11 cellular contexts compared by ENCODE assay signal in genomic region chr15:63195257-63196023, GRCh38. TPM values are rescaled to one million over a fixed set of nuclear protein-coding genes. Genes with fewer than 3 reads are reported as not detected.
DNase-seq lines count a peak whose midpoint lies in the region; ATAC-seq lines count a peak whose summit lies in the region.
"Had no signal": no experiment of that assay in that cellular context is flagged by ENCODE, and none has a peak within 500 bp of the region (broad histone marks: within the 10 kb centered on the region; RNA-seq: fewer than 3 reads in every experiment).

No MANE protein-coding gene starts in this region.

- no peaks in the 10 kb centered on the region for H3K27me3 ChIP-seq in rectal smooth muscle tissue (ENCODE audit: control insufficient read depth, insufficient read depth, low read length)

- H3K27me3 Mint-ChIP-seq in central memory CD8-positive, alpha-beta T cell = no peaks in the 10 kb centered on the region

- H3K4me3 ChIP-seq in rectal smooth muscle tissue (ENCODE audit: low read length) = no peak overlapping the region

- H3K9ac ChIP-seq in rectal smooth muscle tissue (ENCODE audit: low read length) = no peak overlapping the region

- peak overlapping the region; percentile 51 for H3K27ac ChIP-seq in rectal smooth muscle tissue (ENCODE audit: low read depth, low read length)

- peak; percentile 27 to 52 for DNase-seq in NCI-H524 (lab: John Stamatoyannopoulos, UW)
- DNase-seq in NCI-H524 treated with DMSO at 0.1 percent for 48 hours (lab: John Stamatoyannopoulos, UW) = no peak
- peak; percentile 55 for DNase-seq in NCI-H1105 (lab: John Stamatoyannopoulos, UW)
- DNase-seq in central memory CD8-positive, alpha-beta T cell (ENCODE audit: low spot score in 2 of 2) = no peak
- DNase-seq in left lobe of liver (ENCODE audit: low spot score) = no peak
- DNase-seq in GOT3 (lab: John Stamatoyannopoulos, UW) = no peak
- no peak for DNase-seq in SW 1271 (lab: John Stamatoyannopoulos, UW)
- DNase-seq: NCI-H2081 treated with DMSO at 0.1 percent for 48 hours; stimulated activated CD4-positive, alpha-beta T cell treated with anti-CD3 and anti-CD28 coated beads, Interleukin-1b, Interleukin-23, amount 100 ng/mL, for 48 hours; trophoblast cell had no signal

- no peaks in the 10 kb centered on the region for H3K36me3 ChIP-seq in rectal smooth muscle tissue (ENCODE audit: control insufficient read depth, insufficient read depth, low read length)

- peak overlapping the region; percentile 65 for H3K4me3 Mint-ChIP-seq in central memory CD8-positive, alpha-beta T cell

- H3K4me1 ChIP-seq in rectal smooth muscle tissue (ENCODE audit: control insufficient read depth, insufficient read depth, low read length) = peaks cover 18% of the 10 kb centered on the region

- H3K27ac Mint-ChIP-seq in central memory CD8-positive, alpha-beta T cell (ENCODE audit: low read depth) = peak overlapping the region; percentile 93

- peaks cover 19% of the 10 kb centered on the region for H3K36me3 Mint-ChIP-seq in central memory CD8-positive, alpha-beta T cell (ENCODE audit: insufficient read depth)

- no peaks in the 10 kb centered on the region for H3K9me3 Mint-ChIP-seq in central memory CD8-positive, alpha-beta T cell

- no peak for ATAC-seq in central memory CD8-positive, alpha-beta T cell (replicated peaks; ENCODE audit: extremely low read depth, poor library complexity, severe bottlenecking)
- no peak for ATAC-seq in left lobe of liver

- peaks cover 81% of the 10 kb centered on the region for H3K4me1 Mint-ChIP-seq in central memory CD8-positive, alpha-beta T cell

RNA-seq across cellular contexts. Expression of gene RAB8B, which starts 6.0 kb away (rescaled TPM):
- total RNA-seq in left lobe of liver = 6.8 TPM

RNA-seq across cellular contexts. Expression of gene RPS27L, which starts 38.2 kb away (rescaled TPM):
- total RNA-seq in left lobe of liver = 54.6 TPM

Comparison
In these comparisons a context has a peak if more than half of its experiments do, and no peak if none do; other contexts are left out.
1. DNase-seq: peak in NCI-H524 (2 of 2) and NCI-H1105 (single experiment); none in NCI-H524 treated with DMSO at 0.1 percent for 48 hours (single experiment), central memory CD8-positive, alpha-beta T cell (0 of 2), left lobe of liver (single experiment), GOT3 (single experiment) and SW 1271 (0 of 2).